Comparison of ENCODE assay signal across 1 cellular context in the genomic region with DNA sequence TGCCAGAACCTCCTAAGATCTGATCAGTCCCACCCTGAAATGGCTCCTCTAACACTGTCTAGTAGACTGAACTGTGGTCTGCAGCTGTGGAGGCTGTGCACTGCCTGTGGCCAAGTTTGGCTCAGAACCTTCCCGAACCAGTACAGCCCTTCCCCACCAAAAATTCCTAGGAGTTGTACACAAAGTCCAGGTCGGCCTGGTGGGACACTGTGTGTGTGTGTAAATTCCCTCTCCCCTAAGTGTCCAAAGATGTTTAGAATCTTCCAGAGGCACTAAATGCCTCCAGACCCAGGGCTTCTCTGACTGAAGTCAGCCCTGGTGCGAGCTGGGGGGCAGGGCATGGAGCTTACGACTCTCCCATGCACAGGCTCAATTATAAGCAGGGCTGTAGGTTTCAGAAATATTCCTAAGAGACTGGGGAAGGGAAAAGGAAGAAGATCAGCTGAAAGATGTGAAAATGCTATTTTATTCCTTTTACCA.
A peak's percentile ranks its signal among the peaks of the same experiment; 100 is the strongest.
TF ChIP-seq lines count a peak whose summit lies in the region.

No MANE protein-coding gene starts in this region.

TF ChIP-seq in K562, 482 proteins besides CTCF, POLR2A, EP300 and RAD21 (continued from another document and continues in another):
- TF ChIP-seq ATF7 (IDR thresholded peaks at IDR 0.05) = no peak
- TF ChIP-seq, protein P1, sequence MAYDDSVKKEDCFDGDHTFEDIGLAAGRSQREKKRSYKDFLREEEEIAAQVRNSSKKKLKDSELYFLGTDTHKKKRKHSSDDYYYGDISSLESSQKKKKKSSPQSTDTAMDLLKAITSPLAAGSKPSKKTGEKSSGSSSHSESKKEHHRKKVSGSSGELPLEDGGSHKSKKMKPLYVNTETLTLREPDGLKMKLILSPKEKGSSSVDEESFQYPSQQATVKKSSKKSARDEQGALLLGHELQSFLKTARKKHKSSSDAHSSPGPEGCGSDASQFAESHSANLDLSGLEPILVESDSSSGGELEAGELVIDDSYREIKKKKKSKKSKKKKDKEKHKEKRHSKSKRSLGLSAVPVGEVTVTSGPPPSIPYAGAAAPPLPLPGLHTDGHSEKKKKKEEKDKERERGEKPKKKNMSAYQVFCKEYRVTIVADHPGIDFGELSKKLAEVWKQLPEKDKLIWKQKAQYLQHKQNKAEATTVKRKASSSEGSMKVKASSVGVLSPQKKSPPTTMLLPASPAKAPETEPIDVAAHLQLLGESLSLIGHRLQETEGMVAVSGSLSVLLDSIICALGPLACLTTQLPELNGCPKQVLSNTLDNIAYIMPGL (CRISPR knock-in tag; IDR thresholded peaks at IDR 0.05) = no peak
- TF ChIP-seq CSDE1 (IDR thresholded peaks at IDR 0.05) = no peak
- TF ChIP-seq BACH1 (tag; IDR thresholded peaks at IDR 0.05) = peak; percentile 37
- TF ChIP-seq, protein P2, sequence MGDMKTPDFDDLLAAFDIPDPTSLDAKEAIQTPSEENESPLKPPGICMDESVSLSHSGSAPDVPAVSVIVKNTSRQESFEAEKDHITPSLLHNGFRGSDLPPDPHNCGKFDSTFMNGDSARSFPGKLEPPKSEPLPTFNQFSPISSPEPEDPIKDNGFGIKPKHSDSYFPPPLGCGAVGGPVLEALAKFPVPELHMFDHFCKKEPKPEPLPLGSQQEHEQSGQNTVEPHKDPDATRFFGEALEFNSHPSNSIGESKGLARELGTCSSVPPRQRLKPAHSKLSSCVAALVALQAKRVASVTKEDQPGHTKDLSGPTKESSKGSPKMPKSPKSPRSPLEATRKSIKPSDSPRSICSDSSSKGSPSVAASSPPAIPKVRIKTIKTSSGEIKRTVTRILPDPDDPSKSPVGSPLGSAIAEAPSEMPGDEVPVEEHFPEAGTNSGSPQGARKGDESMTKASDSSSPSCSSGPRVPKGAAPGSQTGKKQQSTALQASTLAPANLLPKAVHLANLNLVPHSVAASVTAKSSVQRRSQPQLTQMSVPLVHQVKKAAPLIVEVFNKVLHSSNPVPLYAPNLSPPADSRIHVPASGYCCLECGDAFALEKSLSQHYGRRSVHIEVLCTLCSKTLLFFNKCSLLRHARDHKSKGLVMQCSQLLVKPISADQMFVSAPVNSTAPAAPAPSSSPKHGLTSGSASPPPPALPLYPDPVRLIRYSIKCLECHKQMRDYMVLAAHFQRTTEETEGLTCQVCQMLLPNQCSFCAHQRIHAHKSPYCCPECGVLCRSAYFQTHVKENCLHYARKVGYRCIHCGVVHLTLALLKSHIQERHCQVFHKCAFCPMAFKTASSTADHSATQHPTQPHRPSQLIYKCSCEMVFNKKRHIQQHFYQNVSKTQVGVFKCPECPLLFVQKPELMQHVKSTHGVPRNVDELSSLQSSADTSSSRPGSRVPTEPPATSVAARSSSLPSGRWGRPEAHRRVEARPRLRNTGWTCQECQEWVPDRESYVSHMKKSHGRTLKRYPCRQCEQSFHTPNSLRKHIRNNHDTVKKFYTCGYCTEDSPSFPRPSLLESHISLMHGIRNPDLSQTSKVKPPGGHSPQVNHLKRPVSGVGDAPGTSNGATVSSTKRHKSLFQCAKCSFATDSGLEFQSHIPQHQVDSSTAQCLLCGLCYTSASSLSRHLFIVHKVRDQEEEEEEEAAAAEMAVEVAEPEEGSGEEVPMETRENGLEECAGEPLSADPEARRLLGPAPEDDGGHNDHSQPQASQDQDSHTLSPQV (IDR thresholded peaks at IDR 0.05) = peak; percentile 28; the same call in 1 of the 2 replicates
- TF ChIP-seq, protein P3, sequence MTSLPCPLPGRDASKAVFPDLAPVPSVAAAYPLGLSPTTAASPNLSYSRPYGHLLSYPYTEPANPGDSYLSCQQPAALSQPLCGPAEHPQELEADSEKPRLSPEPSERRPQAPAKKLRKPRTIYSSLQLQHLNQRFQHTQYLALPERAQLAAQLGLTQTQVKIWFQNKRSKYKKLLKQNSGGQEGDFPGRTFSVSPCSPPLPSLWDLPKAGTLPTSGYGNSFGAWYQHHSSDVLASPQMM (CRISPR knock-in tag; IDR thresholded peaks at IDR 0.05) = no peak
- TF ChIP-seq NFRKB (IDR thresholded peaks at IDR 0.05; ENCODE audit: low read depth) = 0 out of 2 replicates have a peak, but pooled peaks have one; percentile 90
- no peak for TF ChIP-seq LCOR (CRISPR knock-in tag; IDR thresholded peaks at IDR 0.05)
- 0 out of 2 replicates have a peak, but pooled peaks have one; percentile 54 for TF ChIP-seq ZKSCAN8 (CRISPR knock-in tag; IDR thresholded peaks at IDR 0.05)
- TF ChIP-seq ELF1 (tag; IDR thresholded peaks at IDR 0.05) = no peak
- TF ChIP-seq RBM15 (IDR thresholded peaks at IDR 0.05; ENCODE audit: insufficient read depth, low read length) = no peak
- TF ChIP-seq JUNB (CRISPR knock-in tag; conservative IDR thresholded peaks at IDR 0.05) = no peak
- TF ChIP-seq PTTG1 (tag; IDR thresholded peaks at IDR 0.05; ENCODE audit: low read depth) = 0 out of 2 replicates have a peak, but pooled peaks have one; percentile 41
- no peak for TF ChIP-seq ERF (CRISPR knock-in tag; IDR thresholded peaks at IDR 0.05)
- 0 out of 2 replicates have a peak, but pooled peaks have one; percentile 8 for TF ChIP-seq ZNF766 (CRISPR knock-in tag; conservative IDR thresholded peaks at IDR 0.05)
- TF ChIP-seq, protein P4, sequence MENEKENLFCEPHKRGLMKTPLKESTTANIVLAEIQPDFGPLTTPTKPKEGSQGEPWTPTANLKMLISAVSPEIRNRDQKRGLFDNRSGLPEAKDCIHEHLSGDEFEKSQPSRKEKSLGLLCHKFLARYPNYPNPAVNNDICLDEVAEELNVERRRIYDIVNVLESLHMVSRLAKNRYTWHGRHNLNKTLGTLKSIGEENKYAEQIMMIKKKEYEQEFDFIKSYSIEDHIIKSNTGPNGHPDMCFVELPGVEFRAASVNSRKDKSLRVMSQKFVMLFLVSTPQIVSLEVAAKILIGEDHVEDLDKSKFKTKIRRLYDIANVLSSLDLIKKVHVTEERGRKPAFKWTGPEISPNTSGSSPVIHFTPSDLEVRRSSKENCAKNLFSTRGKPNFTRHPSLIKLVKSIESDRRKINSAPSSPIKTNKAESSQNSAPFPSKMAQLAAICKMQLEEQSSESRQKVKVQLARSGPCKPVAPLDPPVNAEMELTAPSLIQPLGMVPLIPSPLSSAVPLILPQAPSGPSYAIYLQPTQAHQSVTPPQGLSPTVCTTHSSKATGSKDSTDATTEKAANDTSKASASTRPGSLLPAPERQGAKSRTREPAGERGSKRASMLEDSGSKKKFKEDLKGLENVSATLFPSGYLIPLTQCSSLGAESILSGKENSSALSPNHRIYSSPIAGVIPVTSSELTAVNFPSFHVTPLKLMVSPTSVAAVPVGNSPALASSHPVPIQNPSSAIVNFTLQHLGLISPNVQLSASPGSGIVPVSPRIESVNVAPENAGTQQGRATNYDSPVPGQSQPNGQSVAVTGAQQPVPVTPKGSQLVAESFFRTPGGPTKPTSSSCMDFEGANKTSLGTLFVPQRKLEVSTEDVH (IDR thresholded peaks at IDR 0.05; ENCODE audit: low read depth, partially characterized antibody) = no peak
- no peak for TF ChIP-seq ZNF507 (tag; conservative IDR thresholded peaks at IDR 0.05)
- TF ChIP-seq ESRRB (CRISPR knock-in tag; IDR thresholded peaks at IDR 0.05; ENCODE audit: borderline replicate concordance) = no peak
- TF ChIP-seq HOXB6 (CRISPR knock-in tag; IDR thresholded peaks at IDR 0.05; ENCODE audit: borderline replicate concordance) = no peak
- no peak for TF ChIP-seq RBM25 (IDR thresholded peaks at IDR 0.05; ENCODE audit: low read depth, low read length, severe bottlenecking)
- no peak for TF ChIP-seq ESRRA (IDR thresholded peaks at IDR 0.05; ENCODE audit: borderline replicate concordance, low read depth)
- TF ChIP-seq, protein P5, sequence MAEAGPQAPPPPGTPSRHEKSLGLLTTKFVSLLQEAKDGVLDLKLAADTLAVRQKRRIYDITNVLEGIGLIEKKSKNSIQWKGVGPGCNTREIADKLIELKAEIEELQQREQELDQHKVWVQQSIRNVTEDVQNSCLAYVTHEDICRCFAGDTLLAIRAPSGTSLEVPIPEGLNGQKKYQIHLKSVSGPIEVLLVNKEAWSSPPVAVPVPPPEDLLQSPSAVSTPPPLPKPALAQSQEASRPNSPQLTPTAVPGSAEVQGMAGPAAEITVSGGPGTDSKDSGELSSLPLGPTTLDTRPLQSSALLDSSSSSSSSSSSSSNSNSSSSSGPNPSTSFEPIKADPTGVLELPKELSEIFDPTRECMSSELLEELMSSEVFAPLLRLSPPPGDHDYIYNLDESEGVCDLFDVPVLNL (CRISPR knock-in tag; IDR thresholded peaks at IDR 0.05; ENCODE audit: low read depth) = 0 out of 2 replicates have a peak, but pooled peaks have one; percentile 21
- TF ChIP-seq ZNF408 (CRISPR knock-in tag; IDR thresholded peaks at IDR 0.05; ENCODE audit: low read depth) = no peak
- 0 out of 2 replicates have a peak, but pooled peaks have one; percentile 20 for TF ChIP-seq GATA2 (CRISPR knock-in tag; IDR thresholded peaks at IDR 0.05)
- peak in 1 of 3 experiments; percentile 46 for TF ChIP-seq YY1 (IDR thresholded peaks at IDR 0.05; ENCODE audit: borderline replicate concordance in 1 of 3, control insufficient read depth in 1 of 3, extremely low read depth in 1 of 3, insufficient read depth in 3 of 3, insufficient read length in 1 of 3, insufficient replicate concordance in 2 of 3, low read depth in 1 of 3, low read length in 2 of 3)
- no peak for TF ChIP-seq MBD2 (IDR thresholded peaks at IDR 0.05; ENCODE audit: borderline replicate concordance, low read depth)
- TF ChIP-seq MYC (IDR thresholded peaks at IDR 0.05; ENCODE audit: low read depth, low read length) = no peak
- no peak for TF ChIP-seq MYC (CRISPR knock-in tag; IDR thresholded peaks at IDR 0.05; ENCODE audit: borderline replicate concordance, low read depth)
- TF ChIP-seq GATAD2A (IDR thresholded peaks at IDR 0.05) = no peak
- TF ChIP-seq NBN (IDR thresholded peaks at IDR 0.05; ENCODE audit: low read depth) = no peak
- TF ChIP-seq, protein P6, sequence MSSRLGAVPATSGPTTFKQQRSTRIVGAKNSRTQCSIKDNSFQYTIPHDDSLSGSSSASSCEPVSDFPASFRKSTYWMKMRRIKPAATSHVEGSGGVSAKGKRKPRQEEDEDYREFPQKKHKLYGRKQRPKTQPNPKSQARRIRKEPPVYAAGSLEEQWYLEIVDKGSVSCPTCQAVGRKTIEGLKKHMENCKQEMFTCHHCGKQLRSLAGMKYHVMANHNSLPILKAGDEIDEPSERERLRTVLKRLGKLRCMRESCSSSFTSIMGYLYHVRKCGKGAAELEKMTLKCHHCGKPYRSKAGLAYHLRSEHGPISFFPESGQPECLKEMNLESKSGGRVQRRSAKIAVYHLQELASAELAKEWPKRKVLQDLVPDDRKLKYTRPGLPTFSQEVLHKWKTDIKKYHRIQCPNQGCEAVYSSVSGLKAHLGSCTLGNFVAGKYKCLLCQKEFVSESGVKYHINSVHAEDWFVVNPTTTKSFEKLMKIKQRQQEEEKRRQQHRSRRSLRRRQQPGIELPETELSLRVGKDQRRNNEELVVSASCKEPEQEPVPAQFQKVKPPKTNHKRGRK (tag; IDR thresholded peaks at IDR 0.05) = no peak
- no peak for TF ChIP-seq CBFB (CRISPR knock-in tag; IDR thresholded peaks at IDR 0.05)
- TF ChIP-seq ZNF41 (CRISPR knock-in tag; conservative IDR thresholded peaks at IDR 0.05) = no peak
- TF ChIP-seq ZNF584 (CRISPR knock-in tag; IDR thresholded peaks at IDR 0.05; ENCODE audit: low read depth) = 0 out of 2 replicates have a peak, but pooled peaks have one; percentile 26
- TF ChIP-seq ZNF76 (CRISPR knock-in tag; IDR thresholded peaks at IDR 0.05; ENCODE audit: borderline replicate concordance) = no peak
- TF ChIP-seq, protein P7, sequence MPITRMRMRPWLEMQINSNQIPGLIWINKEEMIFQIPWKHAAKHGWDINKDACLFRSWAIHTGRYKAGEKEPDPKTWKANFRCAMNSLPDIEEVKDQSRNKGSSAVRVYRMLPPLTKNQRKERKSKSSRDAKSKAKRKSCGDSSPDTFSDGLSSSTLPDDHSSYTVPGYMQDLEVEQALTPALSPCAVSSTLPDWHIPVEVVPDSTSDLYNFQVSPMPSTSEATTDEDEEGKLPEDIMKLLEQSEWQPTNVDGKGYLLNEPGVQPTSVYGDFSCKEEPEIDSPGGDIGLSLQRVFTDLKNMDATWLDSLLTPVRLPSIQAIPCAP (CRISPR knock-in tag; IDR thresholded peaks at IDR 0.05; ENCODE audit: borderline replicate concordance) = no peak
- no peak for TF ChIP-seq FOXA1 (IDR thresholded peaks at IDR 0.05; ENCODE audit: borderline replicate concordance)
- no peak for TF ChIP-seq FIP1L1 (IDR thresholded peaks at IDR 0.05; ENCODE audit: low read depth, low read length, poor library complexity, severe bottlenecking)
- TF ChIP-seq, protein P8, sequence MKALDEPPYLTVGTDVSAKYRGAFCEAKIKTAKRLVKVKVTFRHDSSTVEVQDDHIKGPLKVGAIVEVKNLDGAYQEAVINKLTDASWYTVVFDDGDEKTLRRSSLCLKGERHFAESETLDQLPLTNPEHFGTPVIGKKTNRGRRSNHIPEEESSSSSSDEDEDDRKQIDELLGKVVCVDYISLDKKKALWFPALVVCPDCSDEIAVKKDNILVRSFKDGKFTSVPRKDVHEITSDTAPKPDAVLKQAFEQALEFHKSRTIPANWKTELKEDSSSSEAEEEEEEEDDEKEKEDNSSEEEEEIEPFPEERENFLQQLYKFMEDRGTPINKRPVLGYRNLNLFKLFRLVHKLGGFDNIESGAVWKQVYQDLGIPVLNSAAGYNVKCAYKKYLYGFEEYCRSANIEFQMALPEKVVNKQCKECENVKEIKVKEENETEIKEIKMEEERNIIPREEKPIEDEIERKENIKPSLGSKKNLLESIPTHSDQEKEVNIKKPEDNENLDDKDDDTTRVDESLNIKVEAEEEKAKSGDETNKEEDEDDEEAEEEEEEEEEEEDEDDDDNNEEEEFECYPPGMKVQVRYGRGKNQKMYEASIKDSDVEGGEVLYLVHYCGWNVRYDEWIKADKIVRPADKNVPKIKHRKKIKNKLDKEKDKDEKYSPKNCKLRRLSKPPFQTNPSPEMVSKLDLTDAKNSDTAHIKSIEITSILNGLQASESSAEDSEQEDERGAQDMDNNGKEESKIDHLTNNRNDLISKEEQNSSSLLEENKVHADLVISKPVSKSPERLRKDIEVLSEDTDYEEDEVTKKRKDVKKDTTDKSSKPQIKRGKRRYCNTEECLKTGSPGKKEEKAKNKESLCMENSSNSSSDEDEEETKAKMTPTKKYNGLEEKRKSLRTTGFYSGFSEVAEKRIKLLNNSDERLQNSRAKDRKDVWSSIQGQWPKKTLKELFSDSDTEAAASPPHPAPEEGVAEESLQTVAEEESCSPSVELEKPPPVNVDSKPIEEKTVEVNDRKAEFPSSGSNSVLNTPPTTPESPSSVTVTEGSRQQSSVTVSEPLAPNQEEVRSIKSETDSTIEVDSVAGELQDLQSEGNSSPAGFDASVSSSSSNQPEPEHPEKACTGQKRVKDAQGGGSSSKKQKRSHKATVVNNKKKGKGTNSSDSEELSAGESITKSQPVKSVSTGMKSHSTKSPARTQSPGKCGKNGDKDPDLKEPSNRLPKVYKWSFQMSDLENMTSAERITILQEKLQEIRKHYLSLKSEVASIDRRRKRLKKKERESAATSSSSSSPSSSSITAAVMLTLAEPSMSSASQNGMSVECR (CRISPR knock-in tag; IDR thresholded peaks at IDR 0.05) = no peak
- no peak for TF ChIP-seq E2F3 (CRISPR knock-in tag; IDR thresholded peaks at IDR 0.05)
- no peak for TF ChIP-seq SMC3 (conservative IDR thresholded peaks at IDR 0.05; ENCODE audit: insufficient read depth, low read depth, low read length)
- no peak for TF ChIP-seq TCF7 (IDR thresholded peaks at IDR 0.05; ENCODE audit: borderline replicate concordance)
- no peak for TF ChIP-seq NR2C2 (CRISPR knock-in tag; IDR thresholded peaks at IDR 0.05)
- TF ChIP-seq NR2C2 (tag; IDR thresholded peaks at IDR 0.05) = 0 out of 2 replicates have a peak, but pooled peaks have one; percentile 16
- no peak for TF ChIP-seq NONO (IDR thresholded peaks at IDR 0.05; ENCODE audit: low read depth in 2 of 2, low read length in 1 of 2)
- TF ChIP-seq PPARD (CRISPR knock-in tag; IDR thresholded peaks at IDR 0.05) = no peak
